ENCODE assay signal across 13 cellular contexts in genomic region chr3:87287025-87287424, GRCh38. TPM values are rescaled to one million over a fixed set of nuclear protein-coding genes. Genes with fewer than 3 reads are reported as not detected.
DNase-seq lines count a peak whose midpoint lies in the region; ATAC-seq and TF ChIP-seq lines count a peak whose summit lies in the region.
"Had no signal": no experiment of that assay in that cellular context is flagged by ENCODE, and none has a peak within 500 bp of the region (broad histone marks: within the 10 kb centered on the region; RNA-seq: fewer than 3 reads in every experiment).

No MANE protein-coding gene starts in this region.

- H2BK20ac ChIP-seq in IMR-90 (ENCODE audit: low read depth, low read length), result no peak overlapping the region

- H3K36me3 ChIP-seq in IMR-90 (ENCODE audit: control insufficient read depth, insufficient read depth, low read length) (no peaks in the 10 kb centered on the region), adrenal gland (replicated peaks in 1 of 2) (no peaks in the 10 kb centered on the region), PC-9 (ENCODE audit: low read depth) (no peaks in the 10 kb centered on the region)
- H3K36me3 ChIP-seq: ascending aorta had no signal

- BruUV-seq in IMR-90 (replicated peaks; lab: Mats Ljungman, UMichigan) (no TSS peak), PC-9 (replicated peaks; lab: Mats Ljungman, UMichigan) (no TSS peak)

- in situ Hi-C loops in IMR-90 (cut with MboI; ENCODE audit: low sequenced_read_pairs), result no loop called here

- POLR2A ChIA-PET in GM10248 (lab: Yijun Ruan, JAX), result no interaction called here
- POLR2A ChIA-PET in IMR-90 (lab: Charles Lee; ENCODE audit: unreplicated experiment), result interaction anchor here (0.7 kb wide), 1 partner anchor 65 kb away, joined by 4 read pairs; no protein-coding TSS in a partner anchor
- POLR2A ChIA-PET in PC-9 (lab: Charles Lee; ENCODE audit: unreplicated experiment), result interaction anchor here (0.6 kb wide), 1 partner anchor 44 kb away, joined by 5 read pairs; no protein-coding TSS in a partner anchor

- H3K9ac ChIP-seq in IMR-90 (ENCODE audit: low read depth, low read length), result no peak overlapping the region

- H3K4me3 ChIP-seq in IMR-90 (ENCODE audit: insufficient read depth, low read depth, low read length) (no peak overlapping the region), adrenal gland (no peak overlapping the region), PC-9 (no peak overlapping the region)
- H3K4me3 ChIP-seq: ascending aorta had no signal

- no peak overlapping the region for H3K18ac ChIP-seq in IMR-90 (ENCODE audit: low read depth, low read length)

- H3K4me1 ChIP-seq in IMR-90 (ENCODE audit: control insufficient read depth, insufficient read depth, low read length), result no peaks in the 10 kb centered on the region
- H3K4me1 ChIP-seq in adrenal gland (replicated peaks in 1 of 2), result no peaks in the 10 kb centered on the region
- no peaks in the 10 kb centered on the region for H3K4me1 ChIP-seq in PC-9 (replicated peaks; ENCODE audit: insufficient read depth)
- H3K4me1 ChIP-seq: ascending aorta had no signal

- intact Hi-C loops in IMR-90 (cut with micrococcal nuclease), result no loop called here
- intact Hi-C loops in adrenal gland (cut with DNase I), result no loop called here
- intact Hi-C loops in PC-9 (cut with micrococcal nuclease; ENCODE audit: unreplicated experiment), result no loop called here

- H2BK15ac ChIP-seq in IMR-90 (ENCODE audit: low read depth, low read length), result no peak overlapping the region

- no peak for TF ChIP-seq RAD21 in IMR-90 (IDR thresholded peaks at IDR 0.05; ENCODE audit: low read length)

- CTCF ChIA-PET in GM10248 (lab: Yijun Ruan, JAX) (interaction anchor here (1.2 to 2.2 kb wide), 3 partner anchors 10 to 28 kb away, joined by 3 to 9 read pairs (median 6); partner anchors contain the start of gene POU1F1), IMR-90 (lab: Yijun Ruan, JAX) (interaction anchor here (1.0 to 1.8 kb wide), 2 partner anchors 26 to 27 kb away, joined by 3 to 6 read pairs; no protein-coding TSS in a partner anchor), PC-9 (lab: Charles Lee) (no interaction called here)

- no peaks in the 10 kb centered on the region for H3K79me2 ChIP-seq in PC-9 (ENCODE audit: low read depth)

- H4K20me1 ChIP-seq in IMR-90 (ENCODE audit: insufficient read depth, low read length) (no peaks in the 10 kb centered on the region), PC-9 (ENCODE audit: insufficient read depth) (no peaks in the 10 kb centered on the region; the same call in 1 of the 2 replicates)

- H2AFZ ChIP-seq in IMR-90 (replicated peaks; ENCODE audit: low read length, poor library complexity) (no peak overlapping the region), PC-9 (no peak overlapping the region)

- H3K27ac ChIP-seq in IMR-90 (ENCODE audit: insufficient read depth, low read length) (no peak overlapping the region), adrenal gland (no peak overlapping the region), PC-9 (no peak overlapping the region)
- H3K27ac ChIP-seq: ascending aorta had no signal

- TF ChIP-seq CTCF in GM10248 (IDR thresholded peaks at IDR 0.05; ENCODE audit: control extremely low read depth, extremely low read depth, low read depth, missing control alignments) (no peak), IMR-90 (conservative IDR thresholded peaks at IDR 0.05; ENCODE audit: low read depth, low read length) (no peak), adrenal gland (IDR thresholded peaks at IDR 0.05) (no peak), PC-9 (conservative IDR thresholded peaks at IDR 0.05) (no peak)

- H2BK5ac ChIP-seq in IMR-90 (ENCODE audit: low read depth, low read length, poor library complexity, severe bottlenecking), result no peak overlapping the region

- H4K8ac ChIP-seq in IMR-90 (ENCODE audit: low read depth in 2 of 2, low read length in 2 of 2), result no peak overlapping the region

- H2BK120ac ChIP-seq in IMR-90 (ENCODE audit: low read depth, low read length), result no peak overlapping the region

- no peak overlapping the region for H3K4me2 ChIP-seq in IMR-90 (ENCODE audit: low read depth, low read length)
- no peak overlapping the region for H3K4me2 ChIP-seq in PC-9

- no peak overlapping the region for H4K91ac ChIP-seq in IMR-90 (ENCODE audit: insufficient read depth, low read depth, low read length)

- H3K14ac ChIP-seq in IMR-90 (replicated peaks; ENCODE audit: low read depth, low read length), result no peak overlapping the region

- no peak overlapping the region for H4K5ac ChIP-seq in IMR-90 (ENCODE audit: low read depth, low read length)

- no peak for TF ChIP-seq POLR2A in IMR-90 (IDR thresholded peaks at IDR 0.05; ENCODE audit: low read depth, low read length)
- TF ChIP-seq POLR2A in adrenal gland (IDR thresholded peaks at IDR 0.05), result no peak

- no peak overlapping the region for H2AK5ac ChIP-seq in IMR-90 (ENCODE audit: low read depth, low read length)

- no peaks in the 10 kb centered on the region for H3K9me2 ChIP-seq in PC-9 (ENCODE audit: insufficient read depth)

- no peak overlapping the region for H3K23ac ChIP-seq in IMR-90 (ENCODE audit: low read depth, low read length)

- H3K27me3 ChIP-seq in IMR-90 (ENCODE audit: control insufficient read depth, insufficient read depth, low read length) (no peaks in the 10 kb centered on the region), adrenal gland (no peaks in the 10 kb centered on the region), PC-9 (ENCODE audit: insufficient read depth, low read depth) (no peaks in the 10 kb centered on the region)
- H3K27me3 ChIP-seq: ascending aorta had no signal

- dilution Hi-C loops in IMR-90 (cut with HindIII; ENCODE audit: low sequenced_read_pairs, unreplicated experiment), result no loop called here

- no peaks in the 10 kb centered on the region for H3F3A ChIP-seq in PC-9 (ENCODE audit: insufficient read depth, low read depth)

- DNase-seq in GM10248 (ENCODE audit: extremely low spot score), result peak; percentile 4
- DNase-seq in IMR-90, result peak; percentile 53
- peak; percentile 2 for DNase-seq in glomerular visceral epithelial cell (ENCODE audit: extremely low spot score)
- no peak for DNase-seq in adrenal gland
- DNase-seq in PC-9, result no peak
- no peak for DNase-seq in OCI-M2 (lab: John Stamatoyannopoulos, UW; ENCODE audit: unreplicated experiment)
- DNase-seq in T1000 (lab: John Stamatoyannopoulos, UW), result no peak
- DNase-seq: NCI-H1105 had no signal

- no peaks in the 10 kb centered on the region for H3K9me1 ChIP-seq in IMR-90 (ENCODE audit: insufficient read depth, low read length)

- H3K9me3 ChIP-seq in IMR-90 (ENCODE audit: control insufficient read depth, insufficient read depth, low read length), result no peaks in the 10 kb centered on the region
- H3K9me3 ChIP-seq in adrenal gland (replicated peaks in 1 of 3), result no peaks in the 10 kb centered on the region
- H3K9me3 ChIP-seq in PC-9 (ENCODE audit: insufficient read depth, low read depth), result no peaks in the 10 kb centered on the region
- H3K9me3 ChIP-seq: ascending aorta had no signal

- no peak overlapping the region for H2AK9ac ChIP-seq in IMR-90 (replicated peaks; ENCODE audit: low read depth, low read length, poor library complexity)

- ATAC-seq in GM21723 (IDR thresholded peaks at IDR 0.05; ENCODE audit: unreplicated experiment) (peak; percentile 70), IMR-90 (ENCODE audit: low read depth) (no peak)
- ATAC-seq: stimulated activated memory B cell treated with anti-CD40 and anti-IgM and Interleukin-4, amounts not matched to agents 10 μg/mL and 1 μg/mL and 100 μg/mL, for 72 hours had no signal

- no peak overlapping the region for H3K4ac ChIP-seq in IMR-90 (ENCODE audit: low read depth, low read length)

- H3K56ac ChIP-seq in IMR-90 (ENCODE audit: extremely low read depth, insufficient read depth, low read length), result no peak overlapping the region

- no peaks in the 10 kb centered on the region for H3K79me1 ChIP-seq in IMR-90 (ENCODE audit: low read depth in 1 of 2, low read length in 2 of 2)

- WGBS in IMR-90 (ENCODE audit: extremely low coverage in 2 of 2, insufficient read length in 1 of 2), 2 experiments, result no CpG with 5 or more reads among the region's 1 CpG
- 73 to 83% (median 76%) methylated on average over 1 of the region's 1 CpG for WGBS in adrenal gland, 4 donors

TF ChIP-seq in IMR-90, 13 proteins besides CTCF, POLR2A, EP300 and RAD21 (continues in another document):
- TF ChIP-seq SMC3 (IDR thresholded peaks at IDR 0.05; ENCODE audit: low read depth, low read length), result no peak
- TF ChIP-seq MAFK (IDR thresholded peaks at IDR 0.05; ENCODE audit: low read depth, low read length), result no peak
- no peak for TF ChIP-seq NFE2L2 (IDR thresholded peaks at IDR 0.05; ENCODE audit: low read depth, low read length)
- TF ChIP-seq USF2 (IDR thresholded peaks at IDR 0.05; ENCODE audit: low read depth, low read length), result no peak
- TF ChIP-seq MAZ (IDR thresholded peaks at IDR 0.05; ENCODE audit: borderline replicate concordance, low read depth, low read length), result no peak
- no peak for TF ChIP-seq FOS (IDR thresholded peaks at IDR 0.05; ENCODE audit: low read depth, low read length)

RNA-seq across cellular contexts. Expression of gene POU1F1, which starts 10.6 kb away (rescaled TPM):
- not detected in 2 replicates for total RNA-seq in IMR-90 (2012; rRNA removed)
- not detected in 2 replicates for polyA plus RNA-seq in IMR-90 (2012; rRNA removed)
- polyA plus RNA-seq in IMR-90 (2012; cell fraction: cytosol; rRNA removed), result not detected in 2 replicates
- not detected in 2 replicates for polyA plus RNA-seq in IMR-90 (2012; cell fraction: nucleus; rRNA removed; ENCODE audit: low replicate concordance)
- not detected for total RNA-seq in adrenal gland
- not detected for polyA plus RNA-seq in adrenal gland
- total RNA-seq in PC-9 (2021), result not detected in 2 replicates
- total RNA-seq: ascending aorta, mesenteric fat pad, skeletal muscle tissue had no signal

RNA-seq across cellular contexts. Expression of gene CHMP2B, which starts 59.9 kb away (rescaled TPM):
- total RNA-seq in IMR-90 (2012; rRNA removed) (6.8 and 15.0 TPM in 2 replicates), adrenal gland (10 to 100 TPM; 14.9 to 45.0 (median 34.8) TPM), PC-9 (2021) (38.1 and 54.6 TPM in 2 replicates)
- polyA plus RNA-seq in IMR-90 (2012; rRNA removed) (11.1 and 14.0 TPM in 2 replicates), adrenal gland (10 to 100 TPM; 10.0 to 50.3 (median 11.7) TPM)
- polyA plus RNA-seq in IMR-90 (2012; cell fraction: cytosol; rRNA removed), result 6.6 and 8.0 TPM in 2 replicates
- 3.1 and 10.4 TPM in 2 replicates for polyA plus RNA-seq in IMR-90 (2012; cell fraction: nucleus; rRNA removed; ENCODE audit: low replicate concordance)

Comparison
In these comparisons a context has a peak if more than half of its experiments do, and no peak if none do; other contexts are left out.
1. DNase-seq: peak in GM10248 (single experiment), IMR-90 (single experiment) and glomerular visceral epithelial cell (single experiment); none in adrenal gland (0 of 7), PC-9 (0 of 2), OCI-M2 (single experiment) and T1000 (single experiment).